ENCODE assay signal across 1 cellular context in genomic region chr3:186806173-186807055, GRCh38.
TF ChIP-seq lines count a peak whose summit lies in the region.

Gene RFC4 (minus strand): TSS chr3:186806482. CDS start chr3:186804713, 1,769 bp downstream.

TF ChIP-seq in K562, 482 proteins besides CTCF, POLR2A, EP300 and RAD21 (continued from another document and continues in another):
- TF ChIP-seq STAT6 (CRISPR knock-in tag; IDR thresholded peaks at IDR 0.05): peak; percentile 95; the same call in 1 of the 2 replicates
- TF ChIP-seq KDM4B (IDR thresholded peaks at IDR 0.05; ENCODE audit: borderline replicate concordance in 2 of 2, low read depth in 1 of 2): peak in 1 of 2 experiments; percentile 78; a peak in 1 of 4 replicates
- TF ChIP-seq TBL1XR1 (IDR thresholded peaks at IDR 0.05; ENCODE audit: low read length in 2 of 2): peak in 1 of 2 experiments; percentile 33; a peak in 1 of 4 replicates
- TF ChIP-seq VEZF1 (CRISPR knock-in tag; IDR thresholded peaks at IDR 0.05): peak; percentile 65
- TF ChIP-seq ZNF408 (CRISPR knock-in tag; IDR thresholded peaks at IDR 0.05; ENCODE audit: low read depth): no peak
- TF ChIP-seq ZBTB17 (CRISPR knock-in tag; IDR thresholded peaks at IDR 0.05): 0 out of 2 replicates have a peak, but pooled peaks have one; percentile 34
- TF ChIP-seq CCAR2 (IDR thresholded peaks at IDR 0.05; ENCODE audit: low read depth, low read length): no peak
- no peak for TF ChIP-seq TAL1 (IDR thresholded peaks at IDR 0.05)
- peak; percentile 73 for TF ChIP-seq HCFC1 (IDR thresholded peaks at IDR 0.05; ENCODE audit: low read depth, low read length)
- no peak for TF ChIP-seq PHF21A (IDR thresholded peaks at IDR 0.05; ENCODE audit: borderline replicate concordance, low read depth)
- TF ChIP-seq BCOR (IDR thresholded peaks at IDR 0.05): 0 out of 2 replicates have a peak, but pooled peaks have one; percentile 16
- TF ChIP-seq BRF2 (IDR thresholded peaks at IDR 0.05; ENCODE audit: borderline replicate concordance, insufficient read depth, insufficient read length): no peak
- no peak for TF ChIP-seq ZBTB49 (CRISPR knock-in tag; IDR thresholded peaks at IDR 0.05; ENCODE audit: borderline replicate concordance)
- 0 out of 2 replicates have a peak, but pooled peaks have one; percentile 0 for TF ChIP-seq KLF13 (tag; IDR thresholded peaks at IDR 0.05; ENCODE audit: borderline replicate concordance, low read depth)
- peak; percentile 61 for TF ChIP-seq SAP30 (IDR thresholded peaks at IDR 0.05; ENCODE audit: borderline replicate concordance, insufficient read depth, low read depth, low read length, poor library complexity, severe bottlenecking)
- peak; percentile 51 for TF ChIP-seq NR2C1 (IDR thresholded peaks at IDR 0.05)
- peak; percentile 72 for TF ChIP-seq NR2C1 (tag; IDR thresholded peaks at IDR 0.05)
- TF ChIP-seq ZNF76 (CRISPR knock-in tag; IDR thresholded peaks at IDR 0.05; ENCODE audit: borderline replicate concordance): no peak
- TF ChIP-seq KAT7 (CRISPR knock-in tag; IDR thresholded peaks at IDR 0.05; ENCODE audit: borderline replicate concordance): peak; percentile 40; the same call in 1 of the 2 replicates
- peak; percentile 59; the same call in 1 of the 2 replicates for TF ChIP-seq E2F5 (CRISPR knock-in tag; IDR thresholded peaks at IDR 0.05)
- no peak for TF ChIP-seq NR2C2 (CRISPR knock-in tag; IDR thresholded peaks at IDR 0.05)
- peak; percentile 85 for TF ChIP-seq NR2C2 (tag; IDR thresholded peaks at IDR 0.05)
- 0 out of 2 replicates have a peak, but pooled peaks have one; percentile 23 for TF ChIP-seq TAF7 (tag; IDR thresholded peaks at IDR 0.05)
- TF ChIP-seq KLF10 (CRISPR knock-in tag; IDR thresholded peaks at IDR 0.05): no peak
- peak; percentile 40 for TF ChIP-seq RNF2 (IDR thresholded peaks at IDR 0.05)
- TF ChIP-seq YBX1 (IDR thresholded peaks at IDR 0.05): no peak
- no peak for TF ChIP-seq MLLT1 (IDR thresholded peaks at IDR 0.05)
- TF ChIP-seq HOXB6 (CRISPR knock-in tag; IDR thresholded peaks at IDR 0.05; ENCODE audit: borderline replicate concordance): no peak
- no peak for TF ChIP-seq ZNF695 (CRISPR knock-in tag; IDR thresholded peaks at IDR 0.05)
- TF ChIP-seq TEAD2 (tag; IDR thresholded peaks at IDR 0.05): no peak
- no peak for TF ChIP-seq ZBTB8A (IDR thresholded peaks at IDR 0.05; ENCODE audit: partially characterized antibody)
- TF ChIP-seq ZNF668 (CRISPR knock-in tag; IDR thresholded peaks at IDR 0.05): no peak
- no peak for TF ChIP-seq MAFK (IDR thresholded peaks at IDR 0.05; ENCODE audit: low read length)
- no peak for TF ChIP-seq ZFP36 (IDR thresholded peaks at IDR 0.05; ENCODE audit: low read depth, low read length, partially characterized antibody)
- TF ChIP-seq ZNF239 (CRISPR knock-in tag; IDR thresholded peaks at IDR 0.05): no peak
- no peak for TF ChIP-seq IRF2 (CRISPR knock-in tag; IDR thresholded peaks at IDR 0.05)
- TF ChIP-seq CREBBP (IDR thresholded peaks at IDR 0.05; ENCODE audit: low read depth, low read length): no peak
- peak; percentile 55; the same call in 1 of the 2 replicates for TF ChIP-seq NBN (IDR thresholded peaks at IDR 0.05; ENCODE audit: low read depth)
- no peak for TF ChIP-seq ESRRB (CRISPR knock-in tag; IDR thresholded peaks at IDR 0.05; ENCODE audit: borderline replicate concordance)
- no peak for TF ChIP-seq SREBF2 (CRISPR knock-in tag; IDR thresholded peaks at IDR 0.05)
- TF ChIP-seq TBP (optimal IDR thresholded peaks at IDR 0.05; ENCODE audit: low read depth, low read length): peak; percentile 79
- TF ChIP-seq KLF1 (tag; IDR thresholded peaks at IDR 0.05): peak; percentile 67; the same call in 1 of the 2 replicates
- TF ChIP-seq DLX4 (CRISPR knock-in tag; IDR thresholded peaks at IDR 0.05): no peak
- no peak for TF ChIP-seq SREBF1 (IDR thresholded peaks at IDR 0.05; ENCODE audit: borderline replicate concordance, low read depth, low read length)
- no peak for TF ChIP-seq ZNF780A (CRISPR knock-in tag; IDR thresholded peaks at IDR 0.05)
- TF ChIP-seq ZNF449 (CRISPR knock-in tag; IDR thresholded peaks at IDR 0.05): no peak
- no peak for TF ChIP-seq U2AF1 (optimal IDR thresholded peaks at IDR 0.05; ENCODE audit: low read depth, low read length)
- no peak for TF ChIP-seq POLR3G (IDR thresholded peaks at IDR 0.05; ENCODE audit: extremely low read depth, insufficient read length, insufficient replicate concordance)
- peak in 1 of 2 experiments; percentile 14; a peak in 1 of 4 replicates for TF ChIP-seq UBTF (IDR thresholded peaks at IDR 0.05; ENCODE audit: borderline replicate concordance in 1 of 2, low read depth in 2 of 2, low read length in 2 of 2)
- TF ChIP-seq ZBTB34 (CRISPR knock-in tag; IDR thresholded peaks at IDR 0.05): no peak
- TF ChIP-seq CREB5 (CRISPR knock-in tag; IDR thresholded peaks at IDR 0.05): no peak
